In the genomic region with DNA sequence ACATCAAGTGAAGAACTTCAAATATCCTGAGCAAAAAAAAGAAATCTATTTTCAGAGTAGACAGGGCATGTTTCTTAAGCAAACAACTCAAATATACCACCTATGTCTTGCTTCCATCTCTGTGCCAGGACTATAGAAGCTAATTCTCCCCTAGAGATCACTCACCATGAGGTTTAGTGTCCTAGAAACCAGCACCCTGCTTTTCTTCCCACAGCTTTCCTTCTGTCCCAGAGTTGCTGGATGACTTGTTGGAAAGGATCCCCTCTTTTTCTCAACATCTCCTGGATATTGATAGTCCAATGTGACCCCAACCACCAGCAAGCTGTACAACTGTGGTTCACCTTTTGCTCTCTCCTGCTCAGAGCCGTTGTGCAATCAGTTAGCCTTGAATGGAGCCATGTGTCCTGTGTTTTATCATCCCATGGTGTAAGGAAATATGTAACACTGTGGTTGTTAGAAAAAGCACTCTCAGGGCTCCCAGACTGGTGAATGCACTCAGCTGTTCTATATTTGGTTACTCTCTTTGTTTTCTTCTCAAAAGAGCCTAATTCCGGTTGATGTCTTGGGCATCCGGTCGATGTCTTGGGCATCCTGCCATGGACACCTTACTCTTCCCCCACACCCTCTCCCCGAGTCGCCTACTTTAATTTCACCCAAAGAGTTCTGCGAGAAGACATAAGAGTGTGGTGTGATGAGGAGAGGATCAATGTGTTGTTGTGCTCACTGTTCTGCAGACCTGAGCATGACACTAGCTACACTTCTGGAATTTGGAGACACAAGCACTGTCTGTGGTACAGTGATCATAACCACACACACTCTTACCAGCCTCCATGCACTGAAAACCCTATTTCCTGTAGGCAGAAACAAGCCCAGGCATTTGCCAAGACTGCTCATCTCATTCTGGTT, we compare ENCODE assay signal across 9 cellular contexts. TPM values are rescaled to one million over a fixed set of nuclear protein-coding genes. Genes with fewer than 3 reads are reported as not detected.
A peak's percentile ranks its signal among the peaks of the same experiment; 100 is the strongest.
DNase-seq lines count a peak whose midpoint lies in the region; ATAC-seq and TF ChIP-seq lines count a peak whose summit lies in the region.
"Had no signal": no experiment of that assay in that cellular context is flagged by ENCODE, and none has a peak within 500 bp of the region (broad histone marks: within the 10 kb centered on the region; RNA-seq: fewer than 3 reads in every experiment).

No MANE protein-coding gene starts in this region.

- POLR2A ChIA-PET in HCT116 (lab: Charles Lee), result no interaction called here

- H3K27ac ChIP-seq in HCT116 (ENCODE audit: low read depth, low read length) (no peak overlapping the region), Karpas-422 (ENCODE audit: low read length) (no peak overlapping the region)

- H4K20me1 ChIP-seq in HCT116 (ENCODE audit: insufficient read depth) (no peaks in the 10 kb centered on the region), Karpas-422 (ENCODE audit: insufficient read depth, low read depth, low read length) (no peaks in the 10 kb centered on the region)

- no peaks in the 10 kb centered on the region for H3K9me3 ChIP-seq in HCT116 (ENCODE audit: control insufficient read depth in 1 of 2, insufficient read depth in 1 of 2, low read depth in 1 of 2, low read length in 2 of 2)
- no peaks in the 10 kb centered on the region for H3K9me3 ChIP-seq in Karpas-422 (ENCODE audit: low read length)

- H3K4me3 ChIP-seq in HCT116 (replicated peaks in 1 of 2; ENCODE audit: low read depth in 1 of 2, low read length in 2 of 2) (no peak overlapping the region), Karpas-422 (ENCODE audit: low read length) (no peak overlapping the region)

- CTCF ChIA-PET in HCT116 (lab: Charles Lee), result interaction anchor here (5.1 to 6.0 kb wide), 2 partner anchors 379 to 460 kb away, joined by 57 to 115 read pairs; no protein-coding TSS in a partner anchor

- H3K4me1 ChIP-seq in HCT116 (ENCODE audit: control insufficient read depth in 1 of 2, insufficient read depth in 2 of 2, low read length in 2 of 2) (peaks cover 18 to 24% of the 10 kb centered on the region in 2 experiments), Karpas-422 (ENCODE audit: low read length) (peaks cover 9% of the 10 kb centered on the region)

- no peak overlapping the region for H3K9ac ChIP-seq in HCT116 (ENCODE audit: low read length)
- no peak overlapping the region for H3K9ac ChIP-seq in Karpas-422 (ENCODE audit: low read length)

- RAD21 ChIA-PET in HCT116 (lab: Charles Lee; ENCODE audit: low non-redundant PET in 1 of 2, low total read pairs in 2 of 2, uncharacterized antibody in 2 of 2, unreplicated experiment in 2 of 2), result interaction anchor here in 1 of 2 experiments (0.5 to 0.6 kb wide), 2 partner anchors 460 to 1015 kb away, joined by 3 to 5 read pairs; no protein-coding TSS in a partner anchor

- H3K36me3 ChIP-seq in HCT116 (ENCODE audit: control insufficient read depth in 1 of 2, insufficient read depth in 2 of 2, low read length in 2 of 2), result no peaks in the 10 kb centered on the region
- no peaks in the 10 kb centered on the region for H3K36me3 ChIP-seq in Karpas-422 (ENCODE audit: insufficient read depth, low read length)

- TF ChIP-seq POLR2A in HCT116 (IDR thresholded peaks at IDR 0.05; ENCODE audit: borderline replicate concordance, extremely low read depth, insufficient read depth, insufficient read length), result no peak

- no peaks in the 10 kb centered on the region for H3K79me2 ChIP-seq in HCT116 (ENCODE audit: insufficient read depth, low read length)
- H3K79me2 ChIP-seq in Karpas-422 (ENCODE audit: low read length), result no peaks in the 10 kb centered on the region

- DNase-seq in AML-193 (lab: John Stamatoyannopoulos, UW) (peak; percentile 55 to 58), HCT116 (ENCODE audit: low read depth, low spot score) (no peak), iris pigment epithelial cell (ENCODE audit: low read depth) (peak; percentile 94), CD1c-positive myeloid dendritic cell (ENCODE audit: extremely low spot score) (no peak), HuH-7 (ENCODE audit: low spot score) (no peak), Karpas-422 (no peak)
- peak; percentile 30 to 39 for DNase-seq in activated T-cell treated with anti-CD3 and anti-CD28 coated beads, Interleukin-2, amount 50 U/mL, for 48 hours
- DNase-seq: PC-3 had no signal

- intact Hi-C loops in HCT116 (cut with micrococcal nuclease), result no loop called here

- no peak for TF ChIP-seq CTCF in HCT116 (IDR thresholded peaks at IDR 0.05 in 2 of 3, conservative IDR thresholded peaks at IDR 0.05 in 1 of 3; ENCODE audit: borderline replicate concordance in 1 of 3, insufficient read depth in 1 of 3, low read depth in 2 of 3, low read length in 2 of 3)

- BruUV-seq in HCT116 (replicated peaks; lab: Mats Ljungman, UMichigan), result no TSS peak

- H3K4me2 ChIP-seq in HCT116 (ENCODE audit: low read length), result no peak overlapping the region
- no peak overlapping the region for H3K4me2 ChIP-seq in Karpas-422 (ENCODE audit: low read depth, low read length, poor library complexity, severe bottlenecking)

- TF ChIP-seq RAD21 in HCT116 (IDR thresholded peaks at IDR 0.05; ENCODE audit: low read depth), result no peak

- ATAC-seq in HCT116 (no peak), HG03135 (IDR thresholded peaks at IDR 0.05; ENCODE audit: unreplicated experiment) (no peak)
- ATAC-seq: PC-3 had no signal

- H3K9me2 ChIP-seq in HCT116 (ENCODE audit: insufficient read depth) (no peaks in the 10 kb centered on the region), Karpas-422 (replicated peaks; ENCODE audit: insufficient read depth, low read length) (no peaks in the 10 kb centered on the region)

- H3K27me3 ChIP-seq in HCT116 (ENCODE audit: insufficient read depth, low read length) (no peaks in the 10 kb centered on the region), Karpas-422 (ENCODE audit: low read length) (no peaks in the 10 kb centered on the region)

- no peak overlapping the region for H2AFZ ChIP-seq in HCT116 (ENCODE audit: low read depth, low read length, poor library complexity, severe bottlenecking)
- H2AFZ ChIP-seq in Karpas-422 (ENCODE audit: low read length), result no peak overlapping the region

TF ChIP-seq in HCT116, 20 proteins besides CTCF, POLR2A, EP300 and RAD21:
- TF ChIP-seq CEBPB (IDR thresholded peaks at IDR 0.05; ENCODE audit: low read depth) (peak; percentile 29; the same call in 1 of the 2 replicates), ZFX (IDR thresholded peaks at IDR 0.05) (no peak), ELF1 (IDR thresholded peaks at IDR 0.05; ENCODE audit: borderline replicate concordance, low read depth) (no peak)

RNA-seq across cellular contexts. Expression of a gene that starts 1.7 kb away (rescaled TPM):
- 0.89 TPM for total RNA-seq in HCT116 (2021; ENCODE audit: unreplicated experiment)
- polyA plus RNA-seq in HCT116 (2012), result 0.48 and 0.57 TPM in 2 replicates
- total RNA-seq in Karpas-422 (2014; rRNA removed; shearing (Covaris generic); ENCODE audit: low replicate concordance), result 0.26 and 1.2 TPM in 2 replicates

Comparison
In these comparisons a context has a peak if more than half of its experiments do, and no peak if none do; other contexts are left out.
1. DNase-seq: peak in AML-193 (2 of 2), activated T-cell treated with anti-CD3 and anti-CD28 coated beads, Interleukin-2, amount 50 U/mL, for 48 hours (2 of 2) and iris pigment epithelial cell (single experiment); none in HCT116 (single experiment), CD1c-positive myeloid dendritic cell (single experiment), HuH-7 (single experiment) and Karpas-422 (single experiment).